34 cellular contexts compared by ENCODE assay signal in the genomic region with DNA sequence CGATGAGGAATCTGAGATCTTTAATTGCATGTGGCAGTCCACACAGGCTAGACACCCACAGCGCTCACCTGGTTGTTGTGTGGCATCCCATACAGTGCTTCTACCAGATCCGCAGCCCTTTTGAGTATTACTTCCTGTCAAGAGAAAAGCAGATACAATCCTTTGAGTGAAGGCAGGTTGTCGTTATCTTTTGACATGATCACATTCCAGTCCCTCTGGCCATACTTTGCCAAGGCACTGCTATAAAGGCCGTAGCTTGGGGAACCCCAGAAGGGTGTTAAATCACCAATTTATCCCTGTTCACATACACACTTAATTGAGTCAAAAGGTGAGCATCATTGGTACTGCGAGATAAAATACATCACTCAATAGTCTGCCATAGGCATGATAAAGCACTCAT.
"Had no signal": no experiment of that assay in that cellular context is flagged by ENCODE, and none has a peak within 500 bp of the region (broad histone marks: within the 10 kb centered on the region; RNA-seq: fewer than 3 reads in every experiment).

No MANE protein-coding gene starts in this region.

- H3K9me3 Mint-ChIP-seq: activated B cell treated with CpG ODN at 0.5 μM for 24 hours; activated CD4-positive, alpha-beta memory T cell treated with anti-CD3 and anti-CD28 coated beads for 36 hours; activated CD4-positive, alpha-beta T cell treated with anti-CD3 and anti-CD28 coated beads, Interleukin-2, amount 10 ng/mL, durations not matched to agents 24 days and 14 days; activated CD8-positive, alpha-beta T cell treated with anti-CD3 and anti-CD28 coated beads for 36 hours; activated naive CD4-positive, alpha-beta T cell treated with anti-CD3 and anti-CD28 coated beads for 36 hours; activated naive CD4-positive, alpha-beta T cell treated with anti-CD3 and anti-CD28 coated beads, Interleukin-2, amount 50 U/mL, for 72 hours; activated naive CD8-positive, alpha-beta T cell treated with anti-CD3 and anti-CD28 coated beads for 36 hours; activated T-cell treated with anti-CD3 and anti-CD28 coated beads, Interleukin-2, amount 50 U/mL, for 4 hours; activated T-cell treated with anti-CD3 and anti-CD28 coated beads, Interleukin-2, amount 50 U/mL, for 72 hours; activated T-helper 1 cell treated with anti-CD3 and anti-CD28 coated beads, Interleukin-12 subunit alpha, Interleukin-12 subunit beta, Interleukin-2, Interleukin-4 antibody, amounts not matched to agents 30 ng/mL and 10 ng/mL and 1 ng/mL, durations not matched to agents 14 hours and 24 hours and 36 hours; activated T-helper 17 cell treated with anti-CD3 and anti-CD28 coated beads, Interleukin-2, amount 50 U/mL, for 72 hours; T-helper 1 cell treated with Interleukin-12 subunit alpha and Interleukin-12 subunit beta and Interleukin-4 antibody, amounts not matched to agents 30 μg/mL and 1 μg/mL, for 36 hours; T-helper 2 cell treated with Interferon-gamma antibody and Interleukin-4, amounts not matched to agents 5 μg/mL and 100 μg/mL, for 36 hours had no signal

- H3K27ac ChIP-seq: adrenal gland, body of pancreas, brain microvascular endothelial cell, breast epithelium, VCaP had no signal

- H3K4me1 ChIP-seq: adrenal gland, body of pancreas, breast epithelium had no signal

- ATAC-seq: activated CD8-positive, alpha-beta T cell treated with anti-CD3 and anti-CD28 coated beads for 36 hours; activated naive CD4-positive, alpha-beta T cell treated with anti-CD3 and anti-CD28 coated beads, Interleukin-2, amount 50 U/mL, for 72 hours; activated T-cell treated with anti-CD3 and anti-CD28 coated beads, Interleukin-2, amount 50 U/mL, for 4 hours; activated T-cell treated with anti-CD3 and anti-CD28 coated beads, Interleukin-2, amount 50 U/mL, for 72 hours; activated T-helper 17 cell treated with anti-CD3 and anti-CD28 coated beads, Interleukin-2, amount 50 U/mL, for 72 hours; body of pancreas had no signal

- H3K27me3 ChIP-seq: adrenal gland, body of pancreas, brain microvascular endothelial cell, breast epithelium had no signal

- H3K4me3 Mint-ChIP-seq: activated B cell treated with CpG ODN at 0.5 μM for 24 hours; activated CD4-positive, alpha-beta memory T cell treated with anti-CD3 and anti-CD28 coated beads for 36 hours; activated CD4-positive, alpha-beta T cell treated with anti-CD3 and anti-CD28 coated beads, Interleukin-2, amount 10 ng/mL, durations not matched to agents 24 days and 14 days; activated CD8-positive, alpha-beta T cell treated with anti-CD3 and anti-CD28 coated beads for 36 hours; activated naive CD4-positive, alpha-beta T cell treated with anti-CD3 and anti-CD28 coated beads for 36 hours; activated naive CD8-positive, alpha-beta T cell treated with anti-CD3 and anti-CD28 coated beads for 36 hours; activated T-cell treated with anti-CD3 and anti-CD28 coated beads, Interleukin-2, amount 50 U/mL, for 4 hours; activated T-cell treated with anti-CD3 and anti-CD28 coated beads, Interleukin-2, amount 50 U/mL, for 72 hours; activated T-helper 1 cell treated with anti-CD3 and anti-CD28 coated beads, Interleukin-12 subunit alpha, Interleukin-12 subunit beta, Interleukin-2, Interleukin-4 antibody, amounts not matched to agents 30 ng/mL and 10 ng/mL and 1 ng/mL, durations not matched to agents 14 hours and 24 hours and 36 hours; activated T-helper 17 cell treated with anti-CD3 and anti-CD28 coated beads, Interleukin-2, amount 50 U/mL, for 72 hours; T-helper 1 cell treated with Interleukin-12 subunit alpha and Interleukin-12 subunit beta and Interleukin-4 antibody, amounts not matched to agents 30 μg/mL and 1 μg/mL, for 36 hours; T-helper 2 cell treated with Interferon-gamma antibody and Interleukin-4, amounts not matched to agents 5 μg/mL and 100 μg/mL, for 36 hours had no signal

- H3K36me3 ChIP-seq: adrenal gland, brain microvascular endothelial cell, breast epithelium had no signal

- H3K36me3 Mint-ChIP-seq: activated CD4-positive, alpha-beta memory T cell treated with anti-CD3 and anti-CD28 coated beads for 36 hours; activated naive CD4-positive, alpha-beta T cell treated with anti-CD3 and anti-CD28 coated beads, Interleukin-2, amount 50 U/mL, for 72 hours; activated naive CD8-positive, alpha-beta T cell treated with anti-CD3 and anti-CD28 coated beads for 36 hours had no signal

- DNase-seq: activated B cell treated with CpG ODN at 0.5 μM for 24 hours; activated CD4-positive, alpha-beta memory T cell treated with anti-CD3 and anti-CD28 coated beads for 36 hours; activated CD4-positive, alpha-beta T cell treated with anti-CD3 and anti-CD28 coated beads for 4 hours; activated CD4-positive, alpha-beta T cell treated with anti-CD3 and anti-CD28 coated beads, Interleukin-2, amount 10 ng/mL, durations not matched to agents 24 days and 14 days; activated CD4-positive, alpha-beta T cell treated with anti-CD3 and anti-CD28 coated beads, Interleukin-2, amount 50 U/mL, for 1 hour; activated CD4-positive, alpha-beta T cell treated with anti-CD3 and anti-CD28 coated beads, Interleukin-2, amount 50 U/mL, for 4 hours; activated CD4-positive, CD25-positive, alpha-beta regulatory T cell treated with anti-CD3 and anti-CD28 coated beads, Interleukin-2, amount 50 U/mL, for 72 hours; activated CD8-positive, alpha-beta memory T cell treated with anti-CD3 and anti-CD28 coated beads, Interleukin-2, amount 50 U/mL, for 4 hours; activated CD8-positive, alpha-beta T cell treated with anti-CD3 and anti-CD28 coated beads for 36 hours; activated effector memory CD4-positive, alpha-beta T cell treated with anti-CD3 and anti-CD28 coated beads, Interleukin-2, amount 50 U/mL, for 16 hours; activated gamma-delta T cell treated with Interleukin-2 at 50 U/mL for 16 hours; activated naive CD4-positive, alpha-beta T cell; activated naive CD4-positive, alpha-beta T cell treated with anti-CD3 and anti-CD28 coated beads for 36 hours; activated naive CD4-positive, alpha-beta T cell treated with anti-CD3 and anti-CD28 coated beads, Interleukin-2, amount 50 U/mL, for 16 hours; activated naive CD8-positive, alpha-beta T cell treated with anti-CD3 and anti-CD28 coated beads for 36 hours; activated T-cell treated with anti-CD3 and anti-CD28 coated beads for 4 hours; activated T-cell treated with anti-CD3 and anti-CD28 coated beads, Interleukin-2, amount 50 U/mL, for 1 hour; activated T-cell treated with anti-CD3 and anti-CD28 coated beads, Interleukin-2, amount 50 U/mL, for 4 hours; activated T-cell treated with anti-CD3 and anti-CD28 coated beads, Interleukin-2, amount 50 U/mL, for 72 hours; adrenal gland; amniotic stem cell; aorta; body of pancreas; brain microvascular endothelial cell; central memory CD4-positive, alpha-beta T cell; T-helper 2 cell; T-helper 9 cell had no signal

- H3K4me3 ChIP-seq: adrenal gland, body of pancreas, breast epithelium had no signal

- H3K4me1 Mint-ChIP-seq: activated CD4-positive, alpha-beta T cell treated with anti-CD3 and anti-CD28 coated beads, Interleukin-2, amount 10 ng/mL, durations not matched to agents 24 days and 14 days; activated naive CD8-positive, alpha-beta T cell treated with anti-CD3 and anti-CD28 coated beads for 36 hours; activated T-helper 17 cell treated with anti-CD3 and anti-CD28 coated beads, Interleukin-2, amount 50 U/mL, for 72 hours had no signal

- H3K27ac Mint-ChIP-seq: activated B cell treated with CpG ODN at 0.5 μM for 24 hours; activated CD4-positive, alpha-beta memory T cell treated with anti-CD3 and anti-CD28 coated beads for 36 hours; activated CD4-positive, alpha-beta T cell treated with anti-CD3 and anti-CD28 coated beads, Interleukin-2, amount 10 ng/mL, durations not matched to agents 24 days and 14 days; activated CD8-positive, alpha-beta T cell treated with anti-CD3 and anti-CD28 coated beads for 36 hours; activated naive CD4-positive, alpha-beta T cell treated with anti-CD3 and anti-CD28 coated beads for 36 hours; activated naive CD4-positive, alpha-beta T cell treated with anti-CD3 and anti-CD28 coated beads, Interleukin-2, amount 50 U/mL, for 72 hours; activated naive CD8-positive, alpha-beta T cell treated with anti-CD3 and anti-CD28 coated beads for 36 hours; activated T-cell treated with anti-CD3 and anti-CD28 coated beads, Interleukin-2, amount 50 U/mL, for 72 hours; activated T-helper 1 cell treated with anti-CD3 and anti-CD28 coated beads, Interleukin-12 subunit alpha, Interleukin-12 subunit beta, Interleukin-2, Interleukin-4 antibody, amounts not matched to agents 30 ng/mL and 10 ng/mL and 1 ng/mL, durations not matched to agents 14 hours and 24 hours and 36 hours; activated T-helper 17 cell treated with anti-CD3 and anti-CD28 coated beads, Interleukin-2, amount 50 U/mL, for 72 hours; T-helper 1 cell treated with Interleukin-12 subunit alpha and Interleukin-12 subunit beta and Interleukin-4 antibody, amounts not matched to agents 30 μg/mL and 1 μg/mL, for 36 hours; T-helper 2 cell treated with Interferon-gamma antibody and Interleukin-4, amounts not matched to agents 5 μg/mL and 100 μg/mL, for 36 hours had no signal

- H3K27me3 Mint-ChIP-seq: activated B cell treated with CpG ODN at 0.5 μM for 24 hours; activated CD8-positive, alpha-beta T cell treated with anti-CD3 and anti-CD28 coated beads for 36 hours; activated naive CD8-positive, alpha-beta T cell treated with anti-CD3 and anti-CD28 coated beads for 36 hours had no signal

- H3K9me3 ChIP-seq: adrenal gland, body of pancreas, breast epithelium had no signal
